Comparison of ENCODE assay signal across 1 cellular context in the genomic region with DNA sequence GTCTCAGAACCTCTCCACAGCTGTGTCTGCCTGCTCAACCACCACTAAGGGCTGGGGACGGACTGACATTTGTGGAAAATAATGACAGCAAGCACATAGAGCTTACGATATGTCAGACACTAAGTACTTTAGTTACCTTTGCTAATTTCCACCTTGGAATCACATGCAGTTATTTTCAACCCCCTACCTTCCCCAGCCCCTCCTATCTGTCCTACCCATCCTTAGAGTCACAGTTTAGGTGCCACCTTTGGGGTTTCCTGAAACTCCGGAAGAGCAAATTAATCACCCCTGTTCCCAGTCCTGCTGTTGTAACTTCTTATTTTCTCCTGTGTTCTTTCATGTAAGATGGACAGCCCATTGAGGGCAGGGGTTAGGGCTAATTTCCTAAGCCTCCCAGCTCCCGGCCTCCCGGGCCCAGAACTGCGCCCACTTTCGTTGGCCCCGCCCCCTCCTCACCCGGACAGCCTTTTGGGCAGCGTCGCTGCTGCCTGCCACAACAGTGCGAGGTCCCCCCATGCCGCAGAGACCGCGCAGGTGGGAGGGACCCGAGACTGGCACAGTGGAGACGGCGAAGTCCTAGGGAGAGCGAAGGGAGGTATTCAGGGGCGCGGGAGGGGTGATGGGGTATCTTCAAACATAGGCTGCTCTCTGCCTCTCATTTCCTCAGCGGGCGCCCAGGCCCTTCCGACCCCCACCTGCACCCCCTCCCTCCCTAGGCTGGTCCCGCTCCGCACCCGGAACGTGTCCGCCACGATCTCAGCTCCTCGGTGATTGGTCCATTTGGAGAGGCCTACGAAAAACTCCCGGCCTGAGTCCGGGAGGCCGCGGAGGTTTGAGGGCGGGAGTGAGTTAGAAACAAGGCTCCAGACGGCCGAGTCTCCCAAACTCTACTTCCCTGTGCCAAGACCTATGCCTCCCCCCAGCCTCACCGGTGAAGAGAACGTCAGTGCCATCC.
A peak's percentile ranks its signal among the peaks of the same experiment; 100 is the strongest.
TF ChIP-seq lines count a peak whose summit lies in the region.

No MANE protein-coding gene starts in this region.

TF ChIP-seq in K562, 482 proteins besides CTCF, POLR2A, EP300 and RAD21 (continued from another document and continues in another):
- TF ChIP-seq, protein P1, sequence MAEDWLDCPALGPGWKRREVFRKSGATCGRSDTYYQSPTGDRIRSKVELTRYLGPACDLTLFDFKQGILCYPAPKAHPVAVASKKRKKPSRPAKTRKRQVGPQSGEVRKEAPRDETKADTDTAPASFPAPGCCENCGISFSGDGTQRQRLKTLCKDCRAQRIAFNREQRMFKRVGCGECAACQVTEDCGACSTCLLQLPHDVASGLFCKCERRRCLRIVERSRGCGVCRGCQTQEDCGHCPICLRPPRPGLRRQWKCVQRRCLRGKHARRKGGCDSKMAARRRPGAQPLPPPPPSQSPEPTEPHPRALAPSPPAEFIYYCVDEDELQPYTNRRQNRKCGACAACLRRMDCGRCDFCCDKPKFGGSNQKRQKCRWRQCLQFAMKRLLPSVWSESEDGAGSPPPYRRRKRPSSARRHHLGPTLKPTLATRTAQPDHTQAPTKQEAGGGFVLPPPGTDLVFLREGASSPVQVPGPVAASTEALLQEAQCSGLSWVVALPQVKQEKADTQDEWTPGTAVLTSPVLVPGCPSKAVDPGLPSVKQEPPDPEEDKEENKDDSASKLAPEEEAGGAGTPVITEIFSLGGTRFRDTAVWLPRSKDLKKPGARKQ (CRISPR knock-in tag; IDR thresholded peaks at IDR 0.05), result no peak
- TF ChIP-seq PTBP1 (IDR thresholded peaks at IDR 0.05; ENCODE audit: low read depth, low read length), result 0 out of 2 replicates have a peak, but pooled peaks have one; percentile 5
- no peak for TF ChIP-seq POLR3A (IDR thresholded peaks at IDR 0.05; ENCODE audit: borderline replicate concordance, extremely low read depth, insufficient read depth, insufficient read length)
- no peak for TF ChIP-seq KLF10 (CRISPR knock-in tag; IDR thresholded peaks at IDR 0.05)
- TF ChIP-seq CEBPG (CRISPR knock-in tag; IDR thresholded peaks at IDR 0.05), result 0 out of 2 replicates have a peak, but pooled peaks have one; percentile 6
- no peak for TF ChIP-seq CEBPG (tag; conservative IDR thresholded peaks at IDR 0.05 in 1 of 2, IDR thresholded peaks at IDR 0.05 in 1 of 2)
- TF ChIP-seq XRCC3 (IDR thresholded peaks at IDR 0.05), result no peak
- TF ChIP-seq, protein P2, sequence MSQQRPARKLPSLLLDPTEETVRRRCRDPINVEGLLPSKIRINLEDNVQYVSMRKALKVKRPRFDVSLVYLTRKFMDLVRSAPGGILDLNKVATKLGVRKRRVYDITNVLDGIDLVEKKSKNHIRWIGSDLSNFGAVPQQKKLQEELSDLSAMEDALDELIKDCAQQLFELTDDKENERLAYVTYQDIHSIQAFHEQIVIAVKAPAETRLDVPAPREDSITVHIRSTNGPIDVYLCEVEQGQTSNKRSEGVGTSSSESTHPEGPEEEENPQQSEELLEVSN (IDR thresholded peaks at IDR 0.05; ENCODE audit: borderline replicate concordance in 1 of 2, extremely low read depth in 1 of 2, insufficient read depth in 1 of 2, insufficient read length in 1 of 2, low read depth in 1 of 2, low read length in 1 of 2, poor library complexity in 1 of 2, severe bottlenecking in 1 of 2), result no peak
- TF ChIP-seq EGR1 (conservative IDR thresholded peaks at IDR 0.05), result no peak
- TF ChIP-seq PTTG1 (tag; IDR thresholded peaks at IDR 0.05; ENCODE audit: low read depth), result no peak
- TF ChIP-seq FOXK2 (conservative IDR thresholded peaks at IDR 0.05 in 1 of 2, IDR thresholded peaks at IDR 0.05 in 1 of 2; ENCODE audit: low read depth in 2 of 2), result no peak
- TF ChIP-seq KAT2B (IDR thresholded peaks at IDR 0.05; ENCODE audit: low read depth, low read length), result no peak
- TF ChIP-seq ZFP36 (IDR thresholded peaks at IDR 0.05; ENCODE audit: low read depth, low read length, partially characterized antibody), result no peak
- TF ChIP-seq HIVEP1 (CRISPR knock-in tag; IDR thresholded peaks at IDR 0.05), result no peak
- no peak for TF ChIP-seq PHF21A (IDR thresholded peaks at IDR 0.05; ENCODE audit: borderline replicate concordance, low read depth)
- TF ChIP-seq, protein P3, sequence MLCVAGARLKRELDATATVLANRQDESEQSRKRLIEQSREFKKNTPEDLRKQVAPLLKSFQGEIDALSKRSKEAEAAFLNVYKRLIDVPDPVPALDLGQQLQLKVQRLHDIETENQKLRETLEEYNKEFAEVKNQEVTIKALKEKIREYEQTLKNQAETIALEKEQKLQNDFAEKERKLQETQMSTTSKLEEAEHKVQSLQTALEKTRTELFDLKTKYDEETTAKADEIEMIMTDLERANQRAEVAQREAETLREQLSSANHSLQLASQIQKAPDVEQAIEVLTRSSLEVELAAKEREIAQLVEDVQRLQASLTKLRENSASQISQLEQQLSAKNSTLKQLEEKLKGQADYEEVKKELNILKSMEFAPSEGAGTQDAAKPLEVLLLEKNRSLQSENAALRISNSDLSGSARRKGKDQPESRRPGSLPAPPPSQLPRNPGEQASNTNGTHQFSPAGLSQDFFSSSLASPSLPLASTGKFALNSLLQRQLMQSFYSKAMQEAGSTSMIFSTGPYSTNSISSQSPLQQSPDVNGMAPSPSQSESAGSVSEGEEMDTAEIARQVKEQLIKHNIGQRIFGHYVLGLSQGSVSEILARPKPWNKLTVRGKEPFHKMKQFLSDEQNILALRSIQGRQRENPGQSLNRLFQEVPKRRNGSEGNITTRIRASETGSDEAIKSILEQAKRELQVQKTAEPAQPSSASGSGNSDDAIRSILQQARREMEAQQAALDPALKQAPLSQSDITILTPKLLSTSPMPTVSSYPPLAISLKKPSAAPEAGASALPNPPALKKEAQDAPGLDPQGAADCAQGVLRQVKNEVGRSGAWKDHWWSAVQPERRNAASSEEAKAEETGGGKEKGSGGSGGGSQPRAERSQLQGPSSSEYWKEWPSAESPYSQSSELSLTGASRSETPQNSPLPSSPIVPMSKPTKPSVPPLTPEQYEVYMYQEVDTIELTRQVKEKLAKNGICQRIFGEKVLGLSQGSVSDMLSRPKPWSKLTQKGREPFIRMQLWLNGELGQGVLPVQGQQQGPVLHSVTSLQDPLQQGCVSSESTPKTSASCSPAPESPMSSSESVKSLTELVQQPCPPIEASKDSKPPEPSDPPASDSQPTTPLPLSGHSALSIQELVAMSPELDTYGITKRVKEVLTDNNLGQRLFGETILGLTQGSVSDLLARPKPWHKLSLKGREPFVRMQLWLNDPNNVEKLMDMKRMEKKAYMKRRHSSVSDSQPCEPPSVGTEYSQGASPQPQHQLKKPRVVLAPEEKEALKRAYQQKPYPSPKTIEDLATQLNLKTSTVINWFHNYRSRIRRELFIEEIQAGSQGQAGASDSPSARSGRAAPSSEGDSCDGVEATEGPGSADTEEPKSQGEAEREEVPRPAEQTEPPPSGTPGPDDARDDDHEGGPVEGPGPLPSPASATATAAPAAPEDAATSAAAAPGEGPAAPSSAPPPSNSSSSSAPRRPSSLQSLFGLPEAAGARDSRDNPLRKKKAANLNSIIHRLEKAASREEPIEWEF (CRISPR knock-in tag; IDR thresholded peaks at IDR 0.05), result no peak
- TF ChIP-seq, protein P4, sequence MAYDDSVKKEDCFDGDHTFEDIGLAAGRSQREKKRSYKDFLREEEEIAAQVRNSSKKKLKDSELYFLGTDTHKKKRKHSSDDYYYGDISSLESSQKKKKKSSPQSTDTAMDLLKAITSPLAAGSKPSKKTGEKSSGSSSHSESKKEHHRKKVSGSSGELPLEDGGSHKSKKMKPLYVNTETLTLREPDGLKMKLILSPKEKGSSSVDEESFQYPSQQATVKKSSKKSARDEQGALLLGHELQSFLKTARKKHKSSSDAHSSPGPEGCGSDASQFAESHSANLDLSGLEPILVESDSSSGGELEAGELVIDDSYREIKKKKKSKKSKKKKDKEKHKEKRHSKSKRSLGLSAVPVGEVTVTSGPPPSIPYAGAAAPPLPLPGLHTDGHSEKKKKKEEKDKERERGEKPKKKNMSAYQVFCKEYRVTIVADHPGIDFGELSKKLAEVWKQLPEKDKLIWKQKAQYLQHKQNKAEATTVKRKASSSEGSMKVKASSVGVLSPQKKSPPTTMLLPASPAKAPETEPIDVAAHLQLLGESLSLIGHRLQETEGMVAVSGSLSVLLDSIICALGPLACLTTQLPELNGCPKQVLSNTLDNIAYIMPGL (CRISPR knock-in tag; IDR thresholded peaks at IDR 0.05), result no peak
- TF ChIP-seq, protein P5, sequence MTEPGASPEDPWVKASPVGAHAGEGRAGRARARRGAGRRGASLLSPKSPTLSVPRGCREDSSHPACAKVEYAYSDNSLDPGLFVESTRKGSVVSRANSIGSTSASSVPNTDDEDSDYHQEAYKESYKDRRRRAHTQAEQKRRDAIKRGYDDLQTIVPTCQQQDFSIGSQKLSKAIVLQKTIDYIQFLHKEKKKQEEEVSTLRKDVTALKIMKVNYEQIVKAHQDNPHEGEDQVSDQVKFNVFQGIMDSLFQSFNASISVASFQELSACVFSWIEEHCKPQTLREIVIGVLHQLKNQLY (CRISPR knock-in tag; conservative IDR thresholded peaks at IDR 0.05), result 0 out of 4 replicates have a peak, but pooled peaks of 1 of the 2 experiments have one; percentile 62
- TF ChIP-seq ZNF668 (CRISPR knock-in tag; IDR thresholded peaks at IDR 0.05), result no peak
- TF ChIP-seq ILK (tag; IDR thresholded peaks at IDR 0.05; ENCODE audit: borderline replicate concordance, low read depth), result no peak
- TF ChIP-seq ZNF282 (CRISPR knock-in tag; IDR thresholded peaks at IDR 0.05), result no peak
- no peak for TF ChIP-seq FOXJ3 (CRISPR knock-in tag; IDR thresholded peaks at IDR 0.05)
- peak; percentile 1 for TF ChIP-seq SNRNP70 (optimal IDR thresholded peaks at IDR 0.05; ENCODE audit: low read depth, low read length)
- TF ChIP-seq RB1 (IDR thresholded peaks at IDR 0.05; ENCODE audit: low read depth), result no peak
- TF ChIP-seq, protein P6, sequence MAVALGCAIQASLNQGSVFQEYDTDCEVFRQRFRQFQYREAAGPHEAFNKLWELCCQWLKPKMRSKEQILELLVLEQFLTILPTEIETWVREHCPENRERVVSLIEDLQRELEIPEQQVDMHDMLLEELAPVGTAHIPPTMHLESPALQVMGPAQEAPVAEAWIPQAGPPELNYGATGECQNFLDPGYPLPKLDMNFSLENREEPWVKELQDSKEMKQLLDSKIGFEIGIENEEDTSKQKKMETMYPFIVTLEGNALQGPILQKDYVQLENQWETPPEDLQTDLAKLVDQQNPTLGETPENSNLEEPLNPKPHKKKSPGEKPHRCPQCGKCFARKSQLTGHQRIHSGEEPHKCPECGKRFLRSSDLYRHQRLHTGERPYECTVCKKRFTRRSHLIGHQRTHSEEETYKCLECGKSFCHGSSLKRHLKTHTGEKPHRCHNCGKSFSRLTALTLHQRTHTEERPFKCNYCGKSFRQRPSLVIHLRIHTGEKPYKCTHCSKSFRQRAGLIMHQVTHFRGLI (CRISPR knock-in tag; IDR thresholded peaks at IDR 0.05), result no peak
- no peak for TF ChIP-seq ZNF354B (CRISPR knock-in tag; IDR thresholded peaks at IDR 0.05)
- TF ChIP-seq SRSF1 (IDR thresholded peaks at IDR 0.05; ENCODE audit: low read depth, low read length), result no peak
- TF ChIP-seq FIP1L1 (IDR thresholded peaks at IDR 0.05; ENCODE audit: low read depth, low read length, poor library complexity, severe bottlenecking), result peak; percentile 33
- TF ChIP-seq STAG1 (CRISPR knock-in tag; IDR thresholded peaks at IDR 0.05; ENCODE audit: borderline replicate concordance), result no peak
- TF ChIP-seq, protein P7, sequence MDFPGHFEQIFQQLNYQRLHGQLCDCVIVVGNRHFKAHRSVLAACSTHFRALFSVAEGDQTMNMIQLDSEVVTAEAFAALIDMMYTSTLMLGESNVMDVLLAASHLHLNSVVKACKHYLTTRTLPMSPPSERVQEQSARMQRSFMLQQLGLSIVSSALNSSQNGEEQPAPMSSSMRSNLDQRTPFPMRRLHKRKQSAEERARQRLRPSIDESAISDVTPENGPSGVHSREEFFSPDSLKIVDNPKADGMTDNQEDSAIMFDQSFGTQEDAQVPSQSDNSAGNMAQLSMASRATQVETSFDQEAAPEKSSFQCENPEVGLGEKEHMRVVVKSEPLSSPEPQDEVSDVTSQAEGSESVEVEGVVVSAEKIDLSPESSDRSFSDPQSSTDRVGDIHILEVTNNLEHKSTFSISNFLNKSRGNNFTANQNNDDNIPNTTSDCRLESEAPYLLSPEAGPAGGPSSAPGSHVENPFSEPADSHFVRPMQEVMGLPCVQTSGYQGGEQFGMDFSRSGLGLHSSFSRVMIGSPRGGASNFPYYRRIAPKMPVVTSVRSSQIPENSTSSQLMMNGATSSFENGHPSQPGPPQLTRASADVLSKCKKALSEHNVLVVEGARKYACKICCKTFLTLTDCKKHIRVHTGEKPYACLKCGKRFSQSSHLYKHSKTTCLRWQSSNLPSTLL (IDR thresholded peaks at IDR 0.05), result no peak
- TF ChIP-seq RBBP5 (IDR thresholded peaks at IDR 0.05; ENCODE audit: borderline replicate concordance, insufficient read depth, low read length, poor library complexity, severe bottlenecking), result peak; percentile 26
- TF ChIP-seq MTF1 (CRISPR knock-in tag; IDR thresholded peaks at IDR 0.05; ENCODE audit: borderline replicate concordance), result no peak
- TF ChIP-seq, protein P8, sequence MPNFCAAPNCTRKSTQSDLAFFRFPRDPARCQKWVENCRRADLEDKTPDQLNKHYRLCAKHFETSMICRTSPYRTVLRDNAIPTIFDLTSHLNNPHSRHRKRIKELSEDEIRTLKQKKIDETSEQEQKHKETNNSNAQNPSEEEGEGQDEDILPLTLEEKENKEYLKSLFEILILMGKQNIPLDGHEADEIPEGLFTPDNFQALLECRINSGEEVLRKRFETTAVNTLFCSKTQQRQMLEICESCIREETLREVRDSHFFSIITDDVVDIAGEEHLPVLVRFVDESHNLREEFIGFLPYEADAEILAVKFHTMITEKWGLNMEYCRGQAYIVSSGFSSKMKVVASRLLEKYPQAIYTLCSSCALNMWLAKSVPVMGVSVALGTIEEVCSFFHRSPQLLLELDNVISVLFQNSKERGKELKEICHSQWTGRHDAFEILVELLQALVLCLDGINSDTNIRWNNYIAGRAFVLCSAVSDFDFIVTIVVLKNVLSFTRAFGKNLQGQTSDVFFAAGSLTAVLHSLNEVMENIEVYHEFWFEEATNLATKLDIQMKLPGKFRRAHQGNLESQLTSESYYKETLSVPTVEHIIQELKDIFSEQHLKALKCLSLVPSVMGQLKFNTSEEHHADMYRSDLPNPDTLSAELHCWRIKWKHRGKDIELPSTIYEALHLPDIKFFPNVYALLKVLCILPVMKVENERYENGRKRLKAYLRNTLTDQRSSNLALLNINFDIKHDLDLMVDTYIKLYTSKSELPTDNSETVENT (CRISPR knock-in tag; IDR thresholded peaks at IDR 0.05), result no peak
- TF ChIP-seq MEIS2 (IDR thresholded peaks at IDR 0.05; ENCODE audit: partially characterized antibody), result no peak
- TF ChIP-seq, protein P9, sequence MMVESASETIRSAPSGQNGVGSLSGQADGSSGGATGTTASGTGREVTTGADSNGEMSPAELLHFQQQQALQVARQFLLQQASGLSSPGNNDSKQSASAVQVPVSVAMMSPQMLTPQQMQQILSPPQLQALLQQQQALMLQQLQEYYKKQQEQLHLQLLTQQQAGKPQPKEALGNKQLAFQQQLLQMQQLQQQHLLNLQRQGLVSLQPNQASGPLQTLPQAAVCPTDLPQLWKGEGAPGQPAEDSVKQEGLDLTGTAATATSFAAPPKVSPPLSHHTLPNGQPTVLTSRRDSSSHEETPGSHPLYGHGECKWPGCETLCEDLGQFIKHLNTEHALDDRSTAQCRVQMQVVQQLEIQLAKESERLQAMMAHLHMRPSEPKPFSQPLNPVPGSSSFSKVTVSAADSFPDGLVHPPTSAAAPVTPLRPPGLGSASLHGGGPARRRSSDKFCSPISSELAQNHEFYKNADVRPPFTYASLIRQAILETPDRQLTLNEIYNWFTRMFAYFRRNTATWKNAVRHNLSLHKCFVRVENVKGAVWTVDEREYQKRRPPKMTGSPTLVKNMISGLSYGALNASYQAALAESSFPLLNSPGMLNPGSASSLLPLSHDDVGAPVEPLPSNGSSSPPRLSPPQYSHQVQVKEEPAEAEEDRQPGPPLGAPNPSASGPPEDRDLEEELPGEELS (CRISPR knock-in tag; IDR thresholded peaks at IDR 0.05; ENCODE audit: borderline replicate concordance), result no peak
